Comparison of ENCODE assay signal across 22 cellular contexts in the genomic region with DNA sequence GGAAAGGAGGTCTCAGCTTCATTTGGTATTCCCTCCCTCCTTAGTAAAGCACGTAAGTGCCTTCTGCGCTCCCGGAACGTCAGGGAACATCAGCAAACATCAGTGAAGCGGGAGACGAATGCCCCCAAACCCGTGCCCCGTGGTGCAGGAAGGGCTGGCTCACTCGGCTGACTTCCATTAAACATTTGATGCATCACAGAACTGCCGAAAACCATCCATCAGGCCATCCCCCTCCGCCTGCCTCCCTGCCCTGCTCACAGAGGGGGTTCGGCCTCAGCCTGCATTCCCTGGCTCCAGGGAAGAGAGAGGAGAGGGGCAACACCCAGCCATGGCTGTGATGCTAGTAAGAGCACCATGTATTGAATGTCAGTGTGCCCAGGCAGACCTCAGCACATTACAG.
"Had no signal": no experiment of that assay in that cellular context is flagged by ENCODE, and none has a peak within 500 bp of the region (broad histone marks: within the 10 kb centered on the region; RNA-seq: fewer than 3 reads in every experiment).

No MANE protein-coding gene starts in this region.

- ATAC-seq: left colon; left ventricle myocardium superior; naive thymus-derived CD8-positive, alpha-beta T cell; stimulated activated effector memory CD8-positive, alpha-beta T cell treated with anti-CD3 and anti-CD28 coated beads, Interleukin-12 subunit alpha, Interleukin-12 subunit beta, amount 100 ng/mL, for 72 hours had no signal

- H3K4me1 ChIP-seq: parathyroid adenoma, prostate gland, tibial artery had no signal

- H3K27ac ChIP-seq: lower lobe of right lung, neutrophil, parathyroid adenoma, prostate gland, sigmoid colon, testis, tibial artery, upper lobe of left lung had no signal

- H3K27ac Mint-ChIP-seq: immature natural killer cell; stimulated activated effector memory CD8-positive, alpha-beta T cell treated with anti-CD3 and anti-CD28 coated beads, Interleukin-12 subunit alpha, Interleukin-12 subunit beta, amount 100 ng/mL, for 72 hours had no signal

- H3K9me3 ChIP-seq: lower lobe of right lung, neutrophil, prostate gland, sigmoid colon, testis, tibial artery, upper lobe of left lung had no signal

- DNase-seq: cortex of kidney; effector CD4-positive, alpha-beta T cell; immature natural killer cell; islet precursor cell; kidney glomerular epithelial cell; left colon; left ventricle myocardium superior; lower lobe of right lung; naive thymus-derived CD8-positive, alpha-beta T cell; right cardiac atrium; sigmoid colon; stimulated activated CD4-positive, alpha-beta T cell treated with anti-CD3 and anti-CD28 coated beads, Interleukin-2, amount 100 ng/mL, for 24 hours; stimulated activated CD4-positive, alpha-beta T cell treated with anti-CD3 and anti-CD28 coated beads, Interleukin-4, amount 100 ng/mL, for 24 hours; stimulated activated naive CD4-positive, alpha-beta T cell treated with Interleukin-2 at 50 U/mL for 16 hours; testis; tibial artery; upper lobe of left lung had no signal

- H3K36me3 ChIP-seq: lower lobe of right lung, neutrophil, prostate gland, sigmoid colon, tibial artery, upper lobe of left lung had no signal

- H3K4me3 Mint-ChIP-seq: central memory CD8-positive, alpha-beta T cell; immature natural killer cell; naive thymus-derived CD8-positive, alpha-beta T cell; stimulated activated effector memory CD8-positive, alpha-beta T cell treated with anti-CD3 and anti-CD28 coated beads, Interleukin-12 subunit alpha, Interleukin-12 subunit beta, amount 100 ng/mL, for 72 hours had no signal

- H3K4me3 ChIP-seq: lower lobe of right lung, prostate gland, sigmoid colon, testis, tibial artery, upper lobe of left lung had no signal

- H3K36me3 Mint-ChIP-seq: immature natural killer cell; naive thymus-derived CD8-positive, alpha-beta T cell; stimulated activated effector memory CD8-positive, alpha-beta T cell treated with anti-CD3 and anti-CD28 coated beads, Interleukin-12 subunit alpha, Interleukin-12 subunit beta, amount 100 ng/mL, for 72 hours had no signal

- H3K27me3 ChIP-seq: neutrophil, sigmoid colon, testis, upper lobe of left lung had no signal

- H3K4me1 Mint-ChIP-seq: central memory CD8-positive, alpha-beta T cell; naive thymus-derived CD8-positive, alpha-beta T cell; stimulated activated effector memory CD8-positive, alpha-beta T cell treated with anti-CD3 and anti-CD28 coated beads, Interleukin-12 subunit alpha, Interleukin-12 subunit beta, amount 100 ng/mL, for 72 hours had no signal

- H3K9me3 Mint-ChIP-seq: central memory CD8-positive, alpha-beta T cell; immature natural killer cell; naive thymus-derived CD8-positive, alpha-beta T cell; stimulated activated effector memory CD8-positive, alpha-beta T cell treated with anti-CD3 and anti-CD28 coated beads, Interleukin-12 subunit alpha, Interleukin-12 subunit beta, amount 100 ng/mL, for 72 hours had no signal

- H3K9ac ChIP-seq: parathyroid adenoma had no signal
